20 cellular contexts compared by ENCODE assay signal in genomic region chrX:71871367-71871766, GRCh38. TPM values are rescaled to one million over a fixed set of nuclear protein-coding genes. Genes with fewer than 3 reads are reported as not detected.
DNase-seq lines count a peak whose midpoint lies in the region; FAIRE-seq and TF ChIP-seq lines count a peak whose summit lies in the region.
"Had no signal": no experiment of that assay in that cellular context is flagged by ENCODE, and none has a peak within 500 bp of the region (broad histone marks: within the 10 kb centered on the region; RNA-seq: fewer than 3 reads in every experiment).

No MANE protein-coding gene starts in this region.

- no peaks in the 10 kb centered on the region for H3F3A ChIP-seq in MM.1S (ENCODE audit: insufficient read depth, low read length)

- H3K4ac ChIP-seq in mesendoderm (ENCODE audit: low read depth, low read length): no peak overlapping the region

- peak overlapping the region; percentile 63 for H3K27ac ChIP-seq in astrocyte (ENCODE audit: low read depth, low read length)
- no peak overlapping the region for H3K27ac ChIP-seq in mesendoderm (ENCODE audit: low read depth, low read length)
- no peak overlapping the region for H3K27ac ChIP-seq in esophagus muscularis mucosa (replicated peaks in 1 of 4)
- H3K27ac ChIP-seq in vagina: no peak overlapping the region
- H3K27ac ChIP-seq in MM.1S (ENCODE audit: low read length): no peak overlapping the region
- H3K27ac ChIP-seq: psoas muscle, suprapubic skin had no signal

- no CpG with 5 or more reads among the region's 6 CpGs for WGBS in mesendoderm (ENCODE audit: extremely low coverage, insufficient coverage, low lambda C conversion rate)
- 88% methylated on average over 6 of the region's 6 CpGs for WGBS in esophagus muscularis mucosa

- H3K23ac ChIP-seq in mesendoderm (ENCODE audit: low read length): no peak overlapping the region

- no peaks in the 10 kb centered on the region for H3K79me1 ChIP-seq in mesendoderm (ENCODE audit: low read length)

- TF ChIP-seq EP300 in esophagus muscularis mucosa (IDR thresholded peaks at IDR 0.05): no peak

- H2AFZ ChIP-seq in astrocyte (ENCODE audit: low read depth, low read length): peak overlapping the region; percentile 56
- H2AFZ ChIP-seq in MM.1S (ENCODE audit: low read length): no peak overlapping the region

- H3K4me3 Mint-ChIP-seq in T-helper 2 cell treated with Interferon-gamma antibody and Interleukin-4, amounts not matched to agents 5 μg/mL and 100 μg/mL, for 36 hours: no peak overlapping the region
- no peak overlapping the region for H3K4me3 Mint-ChIP-seq in astrocyte (ENCODE audit: unreplicated experiment)
- H3K4me3 Mint-ChIP-seq: CD8-positive, alpha-beta memory T cell had no signal

- no peak overlapping the region for H2AK5ac ChIP-seq in mesendoderm (ENCODE audit: low read length)

- H3K27me3 Mint-ChIP-seq in T-helper 2 cell treated with Interferon-gamma antibody and Interleukin-4, amounts not matched to agents 5 μg/mL and 100 μg/mL, for 36 hours (ENCODE audit: low read depth): peaks cover 5% of the 10 kb centered on the region
- H3K27me3 Mint-ChIP-seq in astrocyte (ENCODE audit: low read depth, unreplicated experiment): peaks cover 15% of the 10 kb centered on the region

- no peak overlapping the region for H3K27ac Mint-ChIP-seq in T-helper 2 cell treated with Interferon-gamma antibody and Interleukin-4, amounts not matched to agents 5 μg/mL and 100 μg/mL, for 36 hours
- H3K27ac Mint-ChIP-seq in astrocyte (ENCODE audit: unreplicated experiment): peak overlapping the region; percentile 69
- H3K27ac Mint-ChIP-seq: CD8-positive, alpha-beta memory T cell had no signal

- H3K4me1 ChIP-seq in astrocyte (ENCODE audit: insufficient read depth, low read length): peaks cover 5% of the 10 kb centered on the region
- H3K4me1 ChIP-seq in mesendoderm (ENCODE audit: control insufficient read depth, low read depth, low read length): peaks cover 2% of the 10 kb centered on the region
- H3K4me1 ChIP-seq in esophagus muscularis mucosa: no peaks in the 10 kb centered on the region
- no peaks in the 10 kb centered on the region for H3K4me1 ChIP-seq in vagina
- peaks cover 3% of the 10 kb centered on the region; the same call in 1 of the 2 replicates for H3K4me1 ChIP-seq in MM.1S (ENCODE audit: low read length)
- H3K4me1 ChIP-seq: psoas muscle, suprapubic skin had no signal

- H3K9ac ChIP-seq in astrocyte (ENCODE audit: low read length) (peak overlapping the region; percentile 61), mesendoderm (ENCODE audit: low read length) (no peak overlapping the region), MM.1S (ENCODE audit: low read length) (no peak overlapping the region)

- no peak overlapping the region for H2BK15ac ChIP-seq in mesendoderm (replicated peaks; ENCODE audit: low read depth)

- no peak overlapping the region for H2BK5ac ChIP-seq in mesendoderm (ENCODE audit: low read length)

- TF ChIP-seq CTCF in astrocyte (IDR thresholded peaks at IDR 0.05; ENCODE audit: insufficient read depth, low read depth, low read length) (no peak), esophagus muscularis mucosa (IDR thresholded peaks at IDR 0.05) (no peak), vagina (IDR thresholded peaks at IDR 0.05) (no peak), MM.1S (IDR thresholded peaks at IDR 0.05; ENCODE audit: low read length) (no peak)

- no peak overlapping the region for H3K18ac ChIP-seq in mesendoderm (ENCODE audit: low read length)

- no peaks in the 10 kb centered on the region for H3K9me3 ChIP-seq in astrocyte (ENCODE audit: insufficient read depth, low read depth, low read length)
- H3K9me3 ChIP-seq in esophagus muscularis mucosa: no peaks in the 10 kb centered on the region
- H3K9me3 ChIP-seq in vagina: no peaks in the 10 kb centered on the region
- no peaks in the 10 kb centered on the region for H3K9me3 ChIP-seq in MM.1S (replicated peaks; ENCODE audit: insufficient read depth, low read length)
- H3K9me3 ChIP-seq: psoas muscle, suprapubic skin had no signal

- peak; percentile 4 for DNase-seq in T-helper 2 cell treated with Interferon-gamma antibody and Interleukin-4, amounts not matched to agents 5 μg/mL and 100 μg/mL, for 36 hours (ENCODE audit: low spot score)
- DNase-seq in T-helper 2 cell: no peak
- DNase-seq in ELF-1 (ENCODE audit: low read depth, low spot score): peak; percentile 56
- peak; percentile 85 for DNase-seq in astrocyte (ENCODE audit: low read depth)
- peak; percentile 45 for DNase-seq in mesendoderm
- DNase-seq in esophagus muscularis mucosa (ENCODE audit: extremely low spot score): no peak
- DNase-seq in vagina (ENCODE audit: extremely low spot score in 2 of 2): no peak
- DNase-seq in MM.1S: no peak
- DNase-seq: CD8-positive, alpha-beta memory T cell; effector CD8-positive, alpha-beta T cell; GF-D8; GOT3; KG1; NCI-H187; psoas muscle; SIG-M5 had no signal

- H3K4me1 Mint-ChIP-seq in T-helper 2 cell treated with Interferon-gamma antibody and Interleukin-4, amounts not matched to agents 5 μg/mL and 100 μg/mL, for 36 hours (ENCODE audit: low read depth): no peaks in the 10 kb centered on the region
- peaks cover 7% of the 10 kb centered on the region for H3K4me1 Mint-ChIP-seq in astrocyte (ENCODE audit: low read depth, unreplicated experiment)

- no peak overlapping the region for H4K5ac ChIP-seq in mesendoderm (ENCODE audit: low read length)

- no peak overlapping the region for H4K8ac ChIP-seq in mesendoderm (ENCODE audit: low read depth, low read length)

- intact Hi-C loops in esophagus muscularis mucosa (cut with DNase I) (no loop called here), vagina (cut with DNase I) (no loop called here)

- no peaks in the 10 kb centered on the region for H3K79me2 ChIP-seq in astrocyte (ENCODE audit: insufficient read depth, low read length)
- no peaks in the 10 kb centered on the region for H3K79me2 ChIP-seq in mesendoderm (ENCODE audit: control insufficient read depth, insufficient read depth, low read length)
- no peaks in the 10 kb centered on the region for H3K79me2 ChIP-seq in MM.1S (ENCODE audit: low read length)

- no peaks in the 10 kb centered on the region for H4K20me1 ChIP-seq in astrocyte (ENCODE audit: insufficient read depth, low read length)
- H4K20me1 ChIP-seq in MM.1S (ENCODE audit: insufficient read depth, low read length): no peaks in the 10 kb centered on the region

- H3K9me2 ChIP-seq in MM.1S (replicated peaks; ENCODE audit: insufficient read depth, low read length): no peaks in the 10 kb centered on the region

- TF ChIP-seq POLR2A in esophagus muscularis mucosa (IDR thresholded peaks at IDR 0.05; ENCODE audit: low read depth): no peak
- TF ChIP-seq POLR2A in vagina (IDR thresholded peaks at IDR 0.05): no peak

- H3K4me3 ChIP-seq in astrocyte (ENCODE audit: insufficient read depth, low read depth, low read length): no peak overlapping the region
- no peak overlapping the region for H3K4me3 ChIP-seq in mesendoderm (ENCODE audit: low read length)
- H3K4me3 ChIP-seq in esophagus muscularis mucosa: no peak overlapping the region
- H3K4me3 ChIP-seq in vagina: no peak overlapping the region
- no peak overlapping the region for H3K4me3 ChIP-seq in MM.1S (ENCODE audit: low read length)
- H3K4me3 ChIP-seq: psoas muscle, suprapubic skin had no signal

- H3K56ac ChIP-seq in mesendoderm (ENCODE audit: low read length): peak overlapping the region; percentile 34

- no peaks in the 10 kb centered on the region for H3K36me3 Mint-ChIP-seq in T-helper 2 cell treated with Interferon-gamma antibody and Interleukin-4, amounts not matched to agents 5 μg/mL and 100 μg/mL, for 36 hours (ENCODE audit: low read depth)
- H3K36me3 Mint-ChIP-seq in astrocyte (ENCODE audit: low read depth, unreplicated experiment): no peaks in the 10 kb centered on the region
- H3K36me3 Mint-ChIP-seq: CD8-positive, alpha-beta memory T cell had no signal

- H2BK120ac ChIP-seq in mesendoderm (ENCODE audit: low read depth, low read length): no peak overlapping the region

- no peaks in the 10 kb centered on the region for H3K9me3 Mint-ChIP-seq in T-helper 2 cell treated with Interferon-gamma antibody and Interleukin-4, amounts not matched to agents 5 μg/mL and 100 μg/mL, for 36 hours
- no peaks in the 10 kb centered on the region for H3K9me3 Mint-ChIP-seq in astrocyte (ENCODE audit: unreplicated experiment)
- H3K9me3 Mint-ChIP-seq: CD8-positive, alpha-beta memory T cell had no signal

- FAIRE-seq in astrocyte (lab: Jason Lieb, UNC): no peak
- FAIRE-seq: A204.1, GM18507, islet of Langerhans had no signal

- H3K36me3 ChIP-seq in astrocyte (ENCODE audit: insufficient read depth, low read length) (no peaks in the 10 kb centered on the region), mesendoderm (ENCODE audit: control insufficient read depth, insufficient read depth, low read length) (no peaks in the 10 kb centered on the region), esophagus muscularis mucosa (no peaks in the 10 kb centered on the region), vagina (no peaks in the 10 kb centered on the region), MM.1S (replicated peaks; ENCODE audit: insufficient read depth, low read length) (no peaks in the 10 kb centered on the region)
- H3K36me3 ChIP-seq: suprapubic skin had no signal

- H3K27me3 ChIP-seq in astrocyte (ENCODE audit: insufficient read depth, low read length) (peaks cover 2% of the 10 kb centered on the region), mesendoderm (ENCODE audit: insufficient read depth, low read length, poor library complexity) (no peaks in the 10 kb centered on the region), esophagus muscularis mucosa (peaks cover 0 to 8% (median 0%) of the 10 kb centered on the region in 4 donors), vagina (no peaks in the 10 kb centered on the region), MM.1S (replicated peaks; ENCODE audit: insufficient read depth, low read length) (no peaks in the 10 kb centered on the region)

- H3K4me2 ChIP-seq in astrocyte (ENCODE audit: low read length): peak overlapping the region; percentile 65
- H3K4me2 ChIP-seq in mesendoderm (ENCODE audit: low read length): no peak overlapping the region
- H3K4me2 ChIP-seq in MM.1S (ENCODE audit: low read depth, low read length): no peak overlapping the region

RNA-seq across cellular contexts. Expression of gene NHSL2, which starts 39.3 kb away (rescaled TPM):
- total RNA-seq in astrocyte: 13.0 and 14.8 TPM in 2 replicates
- 2.1 TPM for polyA plus RNA-seq in mesendoderm (2013, experiment 1 of 2)
- 2.3 TPM for polyA plus RNA-seq in mesendoderm (2013, experiment 2 of 2)
- total RNA-seq in esophagus muscularis mucosa: 10 to 100 TPM; 10.4 to 31.4 (median 17.7) TPM
- 12.3 TPM for total RNA-seq in vagina

Comparison
In these comparisons a context has a peak if more than half of its experiments do, and no peak if none do; other contexts are left out.
1. DNase-seq: peak in T-helper 2 cell treated with Interferon-gamma antibody and Interleukin-4, amounts not matched to agents 5 μg/mL and 100 μg/mL, for 36 hours (single experiment), ELF-1 (single experiment), astrocyte (single experiment) and mesendoderm (single experiment); none in T-helper 2 cell (0 of 5), esophagus muscularis mucosa (single experiment), vagina (0 of 2) and MM.1S (single experiment).